ENCODE assay signal across 7 cellular contexts in the genomic region with DNA sequence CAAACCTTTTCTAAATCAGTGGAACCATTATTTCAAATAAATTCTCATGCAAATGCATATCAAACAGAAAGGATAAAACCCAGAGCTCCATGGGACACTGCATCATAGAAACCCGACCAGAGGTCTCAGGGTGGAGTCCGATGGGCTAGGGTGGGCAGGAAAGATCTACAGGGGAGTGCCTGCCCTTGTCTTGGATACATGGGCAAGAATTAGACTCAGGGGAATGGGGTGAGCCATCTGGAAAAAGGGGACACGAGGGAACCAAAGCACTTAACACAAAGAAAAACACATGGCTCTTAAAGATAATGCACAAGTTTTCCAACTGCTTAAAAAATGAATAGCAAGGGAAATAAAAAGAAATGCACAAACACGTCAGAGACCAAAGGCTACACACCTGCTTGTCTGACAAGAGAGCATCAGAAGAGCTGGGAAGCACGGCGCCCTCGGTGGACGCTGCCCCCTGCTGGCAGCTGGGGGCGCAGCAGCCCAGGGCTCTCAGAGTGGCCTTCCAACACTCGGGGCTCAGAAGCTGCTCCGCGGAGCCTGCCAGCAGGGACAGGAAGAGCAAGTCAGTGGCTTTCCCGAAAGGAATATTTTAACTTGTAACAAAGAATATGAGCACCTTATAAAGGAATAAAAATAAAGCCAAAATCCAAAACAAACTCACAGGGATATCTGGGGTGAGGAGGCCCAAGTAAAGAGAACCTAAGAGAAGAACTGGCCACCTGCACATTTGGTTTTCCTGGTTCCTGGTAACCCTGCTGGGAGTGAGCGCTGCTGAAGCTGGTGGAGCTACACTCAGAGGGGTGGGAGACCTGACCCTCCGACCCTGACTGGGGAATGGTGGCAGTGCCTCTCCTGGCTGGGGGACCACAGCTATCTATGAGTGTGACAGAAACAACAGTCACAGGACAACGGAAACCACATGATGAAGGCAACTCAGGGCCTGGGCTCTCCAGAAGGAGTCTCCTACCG.
DNase-seq lines count a peak whose midpoint lies in the region; ATAC-seq, FAIRE-seq and TF ChIP-seq lines count a peak whose summit lies in the region.

No MANE protein-coding gene starts in this region.

- TF ChIP-seq CTCF in WERI-Rb-1 (IDR thresholded peaks at IDR 0.05; ENCODE audit: low read depth, low read length): peak; percentile 99

- peaks cover 48% of the 10 kb centered on the region for H3K36me3 ChIP-seq in WERI-Rb-1

- H3K27me3 ChIP-seq in WERI-Rb-1 (ENCODE audit: insufficient read depth, low read depth, severe bottlenecking): no peaks in the 10 kb centered on the region

- DNase-seq in NCI-H146 (lab: John Stamatoyannopoulos, UW) (peak; percentile 65), WERI-Rb-1 (peak; percentile 61), brain pericyte (ENCODE audit: low read depth, low spot score) (peak; percentile 57)
- peak; percentile 70 to 74 for DNase-seq in stimulated activated CD4-positive, alpha-beta T cell treated with anti-CD3 and anti-CD28 coated beads, Interleukin-1b, Interleukin-23, amount 100 ng/mL, for 4 hours (ENCODE audit: low read depth in 2 of 2)

- no peak overlapping the region for H3K27ac ChIP-seq in WERI-Rb-1

- no peaks in the 10 kb centered on the region for H3K9me3 ChIP-seq in WERI-Rb-1 (ENCODE audit: severe bottlenecking)

- H3K4me3 ChIP-seq in WERI-Rb-1 (ENCODE audit: low read depth, low read length): no peak overlapping the region

- peak; percentile 53 for FAIRE-seq in islet of Langerhans (lab: Jason Lieb, UNC)

- peak; percentile 90 for ATAC-seq in GM18498 (IDR thresholded peaks at IDR 0.05; ENCODE audit: unreplicated experiment)
- ATAC-seq in HG02678 (IDR thresholded peaks at IDR 0.05; ENCODE audit: unreplicated experiment): peak; percentile 85
